ENCODE assay signal across 32 cellular contexts in the genomic region with DNA sequence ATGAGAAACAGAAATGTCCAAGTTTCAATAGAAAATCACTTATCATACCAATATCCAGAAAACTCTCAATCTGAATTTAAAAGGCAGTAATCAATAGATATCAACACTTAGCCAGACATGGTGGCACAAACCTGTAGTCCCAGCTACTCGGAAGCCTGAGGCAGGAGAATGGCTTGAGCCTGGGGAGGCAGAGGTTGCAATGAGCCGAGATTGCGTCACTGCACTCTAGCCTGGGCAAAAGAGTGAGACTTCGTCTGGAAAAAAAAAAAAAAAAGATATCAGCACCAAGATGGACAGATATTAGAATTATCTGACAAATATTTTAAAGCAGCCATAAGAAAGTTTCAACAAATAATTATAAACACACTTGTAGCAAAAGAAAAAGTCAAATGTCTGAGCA. TPM values are rescaled to one million over a fixed set of nuclear protein-coding genes. Genes with fewer than 3 reads are reported as not detected.
DNase-seq lines count a peak whose midpoint lies in the region; ATAC-seq, FAIRE-seq and TF ChIP-seq lines count a peak whose summit lies in the region.
"Had no signal": no experiment of that assay in that cellular context is flagged by ENCODE, and none has a peak within 500 bp of the region (broad histone marks: within the 10 kb centered on the region; RNA-seq: fewer than 3 reads in every experiment).

No MANE protein-coding gene starts in this region.

- no peaks in the 10 kb centered on the region for H3K9me3 ChIP-seq in HepG2 (ENCODE audit: low read length)
- no peaks in the 10 kb centered on the region for H3K9me3 ChIP-seq in tibial artery
- H3K9me3 ChIP-seq in esophagus squamous epithelium = no peaks in the 10 kb centered on the region
- H3K9me3 ChIP-seq: Caco-2, MG63, thyroid gland had no signal

- CTCF ChIA-PET in HepG2 (lab: Yijun Ruan, JAX; ENCODE audit: low intra/inter-chr PET ratio, low total read pairs) = no interaction called here

- H2AFZ ChIP-seq in HepG2 (ENCODE audit: low read length) = no peak overlapping the region
- H2AFZ ChIP-seq: parathyroid adenoma had no signal

- TF ChIP-seq RAD21 in HepG2 (CRISPR knock-in tag; IDR thresholded peaks at IDR 0.05) = no peak

- no peak for FAIRE-seq in HepG2 (lab: Jason Lieb, UNC)
- FAIRE-seq: endothelial cell of umbilical vein, GM12892 had no signal

- TF ChIP-seq CTCF in chondrocyte (IDR thresholded peaks at IDR 0.05) (no peak), HepG2 (CRISPR knock-in tag; IDR thresholded peaks at IDR 0.05) (no peak), tibial artery (IDR thresholded peaks at IDR 0.05) (no peak), esophagus squamous epithelium (IDR thresholded peaks at IDR 0.05) (no peak)

- TF ChIP-seq EP300 in HepG2 (IDR thresholded peaks at IDR 0.05; ENCODE audit: low read depth in 2 of 2, low read length in 2 of 2) = no peak
- no peak for TF ChIP-seq EP300 in HepG2 (CRISPR knock-in tag; IDR thresholded peaks at IDR 0.05; ENCODE audit: borderline replicate concordance)

- H3K27me3 Mint-ChIP-seq in chondrocyte (ENCODE audit: low read depth) = no peaks in the 10 kb centered on the region

- H3K36me3 Mint-ChIP-seq in chondrocyte (ENCODE audit: low read depth) = peaks cover 2% of the 10 kb centered on the region
- H3K36me3 Mint-ChIP-seq: activated CD8-positive, alpha-beta memory T cell treated with anti-CD3 and anti-CD28 coated beads, Interleukin-2, amount 10 ng/mL, durations not matched to agents 7 days and 5 days; activated naive CD8-positive, alpha-beta T cell treated with anti-CD3 and anti-CD28 coated beads, Interleukin-2, amount 10 ng/mL, durations not matched to agents 7 days and 5 days; memory B cell had no signal

- DNase-seq in RPMI7951 (ENCODE audit: low read depth) (peak; percentile 35), chondrocyte (ENCODE audit: low spot score) (no peak), HepG2 (ENCODE audit: low spot score) (no peak), tibial artery (no peak), esophagus squamous epithelium (lab: John Stamatoyannopoulos, UW) (no peak), Right ventricle myocardium inferior (ENCODE audit: missing footprints) (no peak)
- no peak for DNase-seq in stimulated activated CD4-positive, alpha-beta T cell treated with anti-CD3 and anti-CD28 coated beads, Interleukin-12 subunit alpha, Interleukin-12 subunit beta, amount 100 ng/mL, for 4 hours
- DNase-seq: activated CD4-positive, alpha-beta T cell treated with anti-CD3 and anti-CD28 coated beads, Interleukin-2, amount 50 U/mL, for 4 hours; activated CD8-positive, alpha-beta memory T cell treated with anti-CD3 and anti-CD28 coated beads, Interleukin-2, amount 10 ng/mL, durations not matched to agents 7 days and 5 days; activated gamma-delta T cell treated with Interleukin-2 at 50 U/mL for 16 hours; activated naive CD8-positive, alpha-beta T cell treated with anti-CD3 and anti-CD28 coated beads, Interleukin-2, amount 10 ng/mL, durations not matched to agents 7 days and 5 days; activated T-cell treated with anti-CD3 and anti-CD28 coated beads, Interleukin-2, amount 50 U/mL, for 48 hours; Caco-2; DMS53; KG1; MG63; NCI-H1417; NCI-H2029; NCI-H524; retina; stimulated activated naive CD8-positive, alpha-beta T cell treated with anti-CD3 and anti-CD28 coated beads, Interleukin-15, Interleukin-2, amounts not matched to agents 100 U/mL and 50 U/mL, for 24 hours; T-helper 17 cell; thyroid gland had no signal

- peak overlapping the region; percentile 12 for H3K27ac Mint-ChIP-seq in chondrocyte (ENCODE audit: unreplicated experiment)
- H3K27ac Mint-ChIP-seq: activated CD8-positive, alpha-beta memory T cell treated with anti-CD3 and anti-CD28 coated beads, Interleukin-2, amount 10 ng/mL, durations not matched to agents 7 days and 5 days; activated naive CD8-positive, alpha-beta T cell treated with anti-CD3 and anti-CD28 coated beads, Interleukin-2, amount 10 ng/mL, durations not matched to agents 7 days and 5 days; CD14-positive monocyte; memory B cell; T-helper 17 cell had no signal

- TF ChIP-seq POLR2A in HepG2 (IDR thresholded peaks at IDR 0.05; ENCODE audit: insufficient read depth in 1 of 2, low read depth in 2 of 2, low read length in 2 of 2) = no peak
- TF ChIP-seq POLR2A in esophagus squamous epithelium (IDR thresholded peaks at IDR 0.05) = no peak

- H4K20me1 ChIP-seq in HepG2 (ENCODE audit: insufficient read depth, low read length) = no peaks in the 10 kb centered on the region

- no peaks in the 10 kb centered on the region for H3K27me3 ChIP-seq in HepG2 (ENCODE audit: control insufficient read depth in 1 of 2, insufficient read depth in 2 of 2, low read length in 2 of 2)
- H3K27me3 ChIP-seq in tibial artery = no peaks in the 10 kb centered on the region
- peaks cover 0 to 19% (median 0%) of the 10 kb centered on the region in 4 donors for H3K27me3 ChIP-seq in esophagus squamous epithelium
- H3K27me3 ChIP-seq: MG63, thyroid gland had no signal

- no peaks in the 10 kb centered on the region for H3K79me2 ChIP-seq in HepG2 (ENCODE audit: insufficient read depth, low read length)
- H3K79me2 ChIP-seq: parathyroid adenoma had no signal

- no TSS peak for BruUV-seq in HepG2 (replicated peaks; lab: Mats Ljungman, UMichigan)

- H3K27ac ChIP-seq in HepG2 (ENCODE audit: extremely low read length, insufficient read depth, low read length) = no peak overlapping the region
- peak overlapping the region; percentile 20 to 60 for H3K27ac ChIP-seq in tibial artery
- H3K27ac ChIP-seq in esophagus squamous epithelium = peak overlapping the region in 1 of 4 donors; percentile 30
- H3K27ac ChIP-seq: parathyroid adenoma had no signal

- no peak overlapping the region for H3K4me3 ChIP-seq in HepG2 (replicated peaks in 1 of 3; ENCODE audit: insufficient read depth in 1 of 3, low read depth in 2 of 3, low read length in 3 of 3)
- no peak overlapping the region for H3K4me3 ChIP-seq in tibial artery
- no peak overlapping the region for H3K4me3 ChIP-seq in esophagus squamous epithelium
- H3K4me3 ChIP-seq: MG63, skin epidermis, thyroid gland had no signal

- intact Hi-C loops in HepG2 (cut with micrococcal nuclease; ENCODE audit: unreplicated experiment) (no loop called here), tibial artery (cut with DNase I; ENCODE audit: low total_unique reads) (no loop called here), esophagus squamous epithelium (cut with DNase I) (no loop called here), Right ventricle myocardium inferior (cut with DNase I) (no loop called here)

- H3K4me3 Mint-ChIP-seq in chondrocyte (ENCODE audit: unreplicated experiment) = no peak overlapping the region
- H3K4me3 Mint-ChIP-seq: activated CD8-positive, alpha-beta memory T cell treated with anti-CD3 and anti-CD28 coated beads, Interleukin-2, amount 10 ng/mL, durations not matched to agents 7 days and 5 days; activated naive CD8-positive, alpha-beta T cell treated with anti-CD3 and anti-CD28 coated beads, Interleukin-2, amount 10 ng/mL, durations not matched to agents 7 days and 5 days; CD14-positive monocyte; memory B cell; T-helper 17 cell had no signal

- no peak overlapping the region for H3K4me2 ChIP-seq in HepG2 (ENCODE audit: low read depth, low read length)

- peaks cover 77% of the 10 kb centered on the region for H3K4me1 Mint-ChIP-seq in chondrocyte (ENCODE audit: low read depth)
- H3K4me1 Mint-ChIP-seq: CD14-positive monocyte, memory B cell had no signal

- ATAC-seq in HepG2 = no peak
- no peak for ATAC-seq in Right ventricle myocardium inferior
- ATAC-seq: activated CD4-positive, CD25-positive, alpha-beta regulatory T cell treated with anti-CD3 and anti-CD28 coated beads, Interleukin-2, amount 50 U/mL, for 24 hours; activated CD8-positive, alpha-beta memory T cell treated with anti-CD3 and anti-CD28 coated beads, Interleukin-2, amount 10 ng/mL, durations not matched to agents 7 days and 5 days; stimulated activated naive CD8-positive, alpha-beta T cell treated with anti-CD3 and anti-CD28 coated beads, Interleukin-15, Interleukin-2, amounts not matched to agents 100 U/mL and 50 U/mL, for 24 hours; T-helper 17 cell had no signal

- in situ Hi-C loops in HepG2 (cut with HindIII; ENCODE audit: extremely low pct_ligation_motif_present, low pct_unique_long_range_greater_than_20kb) = no loop called here

- H3K4me1 ChIP-seq in HepG2 (ENCODE audit: insufficient read depth, low read length) (peaks cover 24% of the 10 kb centered on the region), tibial artery (peaks cover 0 to 76% (median 31%) of the 10 kb centered on the region in 4 donors), esophagus squamous epithelium (peaks cover 0 to 70% (median 32%) of the 10 kb centered on the region in 3 donors)
- H3K4me1 ChIP-seq: parathyroid adenoma had no signal

- no peak overlapping the region for H3K9ac ChIP-seq in HepG2 (ENCODE audit: insufficient read depth, low read depth, low read length)
- H3K9ac ChIP-seq: parathyroid adenoma had no signal

- H3K36me3 ChIP-seq in HepG2 (replicated peaks in 1 of 2; ENCODE audit: control insufficient read depth in 1 of 2, insufficient read depth in 2 of 2, low read length in 2 of 2) (no peaks in the 10 kb centered on the region), tibial artery (peaks cover 0 to 12% (median 10%) of the 10 kb centered on the region in 3 donors), esophagus squamous epithelium (peaks cover 0 to 24% (median under 1%) of the 10 kb centered on the region in 3 donors)

- POLR2A ChIA-PET in HepG2 (lab: Yijun Ruan, JAX) = interaction anchor here (0.7 kb wide), 1 partner anchor 15 kb away, joined by 3 read pairs; no protein-coding TSS in a partner anchor

- 22% methylated on average over 4 of the region's 4 CpGs for WGBS in HepG2 (ENCODE audit: low lambda C conversion rate)
- WGBS in esophagus squamous epithelium, 2 donors = 59 to 65% methylated on average over 4 of the region's 4 CpGs

- no peaks in the 10 kb centered on the region for H3K9me3 Mint-ChIP-seq in chondrocyte (ENCODE audit: low read depth)
- H3K9me3 Mint-ChIP-seq: activated naive CD8-positive, alpha-beta T cell treated with anti-CD3 and anti-CD28 coated beads, Interleukin-2, amount 10 ng/mL, durations not matched to agents 7 days and 5 days; CD14-positive monocyte; memory B cell had no signal

RNA-seq across cellular contexts. Expression of gene TCP11, which starts 47.0 kb away (rescaled TPM):
- total RNA-seq in RPMI7951 (2014; rRNA removed; shearing (Covaris generic)) = 0.49 TPM in 1 of 2 replicates, not detected in the other
- total RNA-seq in chondrocyte = not detected in 3 replicates
- not detected in 2 replicates for total RNA-seq in HepG2 (2016; rRNA removed; fragmentation: Illumina TruSeq; extraction: Trizol)
- not detected in 2 replicates for total RNA-seq in HepG2 (2016; cell fraction: cytosol; rRNA removed; fragmentation: Illumina TruSeq; extraction: Trizol; ENCODE audit: low read depth)
- not detected in 2 replicates for total RNA-seq in HepG2 (2016; cell fraction: insoluble cytoplasmic fraction; rRNA removed; fragmentation: Illumina TruSeq; extraction: Trizol)
- total RNA-seq in HepG2 (2016; cell fraction: membrane; rRNA removed; fragmentation: Illumina TruSeq; extraction: Trizol) = not detected in 2 replicates
- total RNA-seq in HepG2 (2016; cell fraction: nucleus; rRNA removed; fragmentation: Illumina TruSeq; extraction: Trizol) = not detected in 2 replicates
- 0.04 TPM in 1 of 2 replicates, not detected in the other for polyA plus RNA-seq in HepG2 (2011; rRNA removed)
- not detected in 2 replicates for polyA plus RNA-seq in HepG2 (2011; cell fraction: cytosol; rRNA removed)
- not detected in 2 replicates for polyA plus RNA-seq in HepG2 (2011; cell fraction: nucleus; rRNA removed)
- not detected in 2 replicates for polyA plus RNA-seq in HepG2 (2012)
- not detected in 2 replicates for polyA plus RNA-seq in HepG2 (2016; cell fraction: cytosol; fragmentation: Illumina TruSeq; extraction: Trizol; ENCODE audit: low read depth)
- not detected in 2 replicates for polyA plus RNA-seq in HepG2 (2016; cell fraction: insoluble cytoplasmic fraction; fragmentation: Illumina TruSeq; extraction: Trizol; ENCODE audit: low read depth)
- polyA plus RNA-seq in HepG2 (2016; cell fraction: membrane; fragmentation: Illumina TruSeq; extraction: Trizol; ENCODE audit: low read depth) = not detected in 2 replicates
- polyA plus RNA-seq in HepG2 (2016; cell fraction: nucleus; fragmentation: Illumina TruSeq; extraction: Trizol; ENCODE audit: insufficient read depth, low read depth) = not detected in 2 replicates
- not detected in 2 replicates for polyA minus RNA-seq in HepG2 (2011; rRNA and poly(A)+ RNA removed; ENCODE audit: low replicate concordance)
- not detected in 2 replicates for polyA minus RNA-seq in HepG2 (2011; cell fraction: cytosol; rRNA and poly(A)+ RNA removed)
- not detected in 2 replicates for polyA minus RNA-seq in HepG2 (2011; cell fraction: nucleus; rRNA and poly(A)+ RNA removed)
- under 1 TPM in 1 of 4 donors, not detected in 3; 0.64 TPM for total RNA-seq in esophagus squamous epithelium
- not detected for total RNA-seq in Right ventricle myocardium inferior
- total RNA-seq: activated CD8-positive, alpha-beta memory T cell treated with anti-CD3 and anti-CD28 coated beads, Interleukin-2, amount 10 ng/mL, durations not matched to agents 7 days and 5 days; activated naive CD8-positive, alpha-beta T cell treated with anti-CD3 and anti-CD28 coated beads, Interleukin-2, amount 10 ng/mL, durations not matched to agents 7 days and 5 days; Caco-2; endothelial cell of umbilical vein; G401; HT-29; T-helper 17 cell had no signal
- polyA plus RNA-seq: CD14-positive monocyte had no signal
